Comparison of ENCODE assay signal across 11 cellular contexts in genomic region chr7:149321978-149322541, GRCh38.
A peak's percentile ranks its signal among the peaks of the same experiment; 100 is the strongest.
DNase-seq lines count a peak whose midpoint lies in the region; ATAC-seq and TF ChIP-seq lines count a peak whose summit lies in the region.
"Had no signal": no experiment of that assay in that cellular context is flagged by ENCODE, and none has a peak within 500 bp of the region (broad histone marks: within the 10 kb centered on the region; RNA-seq: fewer than 3 reads in every experiment).

No MANE protein-coding gene starts in this region.

- peaks cover 15% of the 10 kb centered on the region for H3K4me1 Mint-ChIP-seq in activated naive CD4-positive, alpha-beta T cell treated with anti-CD3 and anti-CD28 coated beads, Interleukin-2, amount 10 ng/mL, durations not matched to agents 7 days and 5 days
- H3K4me1 Mint-ChIP-seq in activated CD8-positive, alpha-beta T cell treated with anti-CD3 and anti-CD28 coated beads for 36 hours (ENCODE audit: low read depth) = peaks cover 8% of the 10 kb centered on the region

- H3K4me1 ChIP-seq in hepatocyte (ENCODE audit: insufficient read depth) (no peaks in the 10 kb centered on the region), testis (no peaks in the 10 kb centered on the region)

- H3K4me3 ChIP-seq in hepatocyte (no peak overlapping the region), testis (peak overlapping the region; percentile 15 to 21)
- H3K4me3 ChIP-seq: SK-N-MC had no signal

- no peaks in the 10 kb centered on the region for H3K9me2 ChIP-seq in hepatocyte (replicated peaks; ENCODE audit: insufficient read depth)

- intact Hi-C loops in activated CD8-positive, alpha-beta T cell treated with anti-CD3 and anti-CD28 coated beads for 36 hours (cut with micrococcal nuclease) = no loop called here
- intact Hi-C loops in testis (cut with DNase I; ENCODE audit: low total_unique reads) = no loop called here

- H3K9me3 ChIP-seq in hepatocyte (ENCODE audit: low read depth) (no peaks in the 10 kb centered on the region), testis (no peaks in the 10 kb centered on the region)

- peaks cover 7% of the 10 kb centered on the region for H3K9me3 Mint-ChIP-seq in activated naive CD4-positive, alpha-beta T cell treated with anti-CD3 and anti-CD28 coated beads, Interleukin-2, amount 10 ng/mL, durations not matched to agents 7 days and 5 days
- H3K9me3 Mint-ChIP-seq in activated CD8-positive, alpha-beta T cell treated with anti-CD3 and anti-CD28 coated beads for 36 hours = no peaks in the 10 kb centered on the region

- ATAC-seq in activated CD8-positive, alpha-beta T cell treated with anti-CD3 and anti-CD28 coated beads for 36 hours = peak; percentile 51

- peaks cover 4% of the 10 kb centered on the region for H3K36me3 Mint-ChIP-seq in activated naive CD4-positive, alpha-beta T cell treated with anti-CD3 and anti-CD28 coated beads, Interleukin-2, amount 10 ng/mL, durations not matched to agents 7 days and 5 days
- no peaks in the 10 kb centered on the region for H3K36me3 Mint-ChIP-seq in activated CD8-positive, alpha-beta T cell treated with anti-CD3 and anti-CD28 coated beads for 36 hours (ENCODE audit: low read depth)

- H4K20me1 ChIP-seq in hepatocyte (ENCODE audit: insufficient read depth, poor library complexity, severe bottlenecking) = no peaks in the 10 kb centered on the region

- H3K79me2 ChIP-seq in hepatocyte = no peaks in the 10 kb centered on the region

- peak overlapping the region; percentile 19 for H2AFZ ChIP-seq in hepatocyte

- H3K4me3 Mint-ChIP-seq in activated naive CD4-positive, alpha-beta T cell treated with anti-CD3 and anti-CD28 coated beads, Interleukin-2, amount 10 ng/mL, durations not matched to agents 7 days and 5 days = peak overlapping the region; percentile 20
- H3K4me3 Mint-ChIP-seq in activated CD8-positive, alpha-beta T cell treated with anti-CD3 and anti-CD28 coated beads for 36 hours = peak overlapping the region; percentile 27

- CTCF ChIA-PET in activated naive CD4-positive, alpha-beta T cell treated with anti-CD3 and anti-CD28 coated beads, Interleukin-2, amount 10 ng/mL, durations not matched to agents 7 days and 5 days (lab: Charles Lee) = interaction anchor here (0.7 kb wide), 1 partner anchor 62 kb away, joined by 3 read pairs; no protein-coding TSS in a partner anchor
- CTCF ChIA-PET in activated CD8-positive, alpha-beta T cell treated with anti-CD3 and anti-CD28 coated beads for 36 hours (lab: Charles Lee) = interaction anchor here (1.1 to 3.8 kb wide), 2 partner anchors 11 to 101 kb away, joined by 3 to 22 read pairs; no protein-coding TSS in a partner anchor

- H3K36me3 ChIP-seq in hepatocyte (replicated peaks; ENCODE audit: insufficient read depth, low read depth) = no peaks in the 10 kb centered on the region
- H3K36me3 ChIP-seq in testis (ENCODE audit: low read depth, missing control alignments) = no peaks in the 10 kb centered on the region

- no peak for TF ChIP-seq POLR2A in testis (IDR thresholded peaks at IDR 0.05)

- H3K27ac ChIP-seq in hepatocyte (no peak overlapping the region), testis (no peak overlapping the region)
- H3K27ac ChIP-seq: C4-2B, SK-N-MC had no signal

- POLR2A ChIA-PET in activated CD8-positive, alpha-beta T cell treated with anti-CD3 and anti-CD28 coated beads for 36 hours (lab: Charles Lee) = interaction anchor here (0.8 kb wide), 1 partner anchor 11 kb away, joined by 3 read pairs; no protein-coding TSS in a partner anchor

- peak overlapping the region; percentile 4 for H3K27ac Mint-ChIP-seq in activated naive CD4-positive, alpha-beta T cell treated with anti-CD3 and anti-CD28 coated beads, Interleukin-2, amount 10 ng/mL, durations not matched to agents 7 days and 5 days
- peak overlapping the region; percentile 4 for H3K27ac Mint-ChIP-seq in activated CD8-positive, alpha-beta T cell treated with anti-CD3 and anti-CD28 coated beads for 36 hours

- H3K27me3 ChIP-seq in hepatocyte (no peaks in the 10 kb centered on the region), testis (no peaks in the 10 kb centered on the region)

- TF ChIP-seq CTCF in activated CD8-positive, alpha-beta T cell treated with anti-CD3 and anti-CD28 coated beads for 36 hours (IDR thresholded peaks at IDR 0.05) = no peak
- no peak for TF ChIP-seq CTCF in hepatocyte (IDR thresholded peaks at IDR 0.05; ENCODE audit: poor library complexity)
- no peak for TF ChIP-seq CTCF in testis (IDR thresholded peaks at IDR 0.05)

- peaks cover 24% of the 10 kb centered on the region for H3K27me3 Mint-ChIP-seq in activated naive CD4-positive, alpha-beta T cell treated with anti-CD3 and anti-CD28 coated beads, Interleukin-2, amount 10 ng/mL, durations not matched to agents 7 days and 5 days
- H3K27me3 Mint-ChIP-seq in activated CD8-positive, alpha-beta T cell treated with anti-CD3 and anti-CD28 coated beads for 36 hours = peaks cover 8% of the 10 kb centered on the region

- peak; percentile 23 for DNase-seq in activated naive CD4-positive, alpha-beta T cell treated with anti-CD3 and anti-CD28 coated beads, Interleukin-2, amount 10 ng/mL, durations not matched to agents 7 days and 5 days
- no peak for DNase-seq in activated naive CD4-positive, alpha-beta T cell (lab: John Stamatoyannopoulos, UW)
- DNase-seq in activated CD8-positive, alpha-beta T cell treated with anti-CD3 and anti-CD28 coated beads for 36 hours = no peak
- DNase-seq in hepatocyte (ENCODE audit: low spot score) (no peak), testis (no peak), kidney glomerular epithelial cell (lab: John Stamatoyannopoulos, UW) (no peak), globus pallidus (ENCODE audit: low spot score) (no peak), anterior cingulate cortex (lab: John Stamatoyannopoulos, UW) (no peak)
- DNase-seq: caudate nucleus had no signal

- H3K4me2 ChIP-seq in hepatocyte = peak overlapping the region; percentile 61

- WGBS in hepatocyte (ENCODE audit: low lambda C conversion rate, missing lambda C conversion rate) = 85% methylated on average over 5 of the region's 5 CpGs
- 31 to 39% methylated on average over 5 of the region's 5 CpGs for WGBS in testis, 2 donors
